Comparison of ENCODE assay signal across 1 cellular context in genomic region chr2:98515571-98515927, GRCh38.
TF ChIP-seq lines count a peak whose summit lies in the region.

No MANE protein-coding gene starts in this region.

TF ChIP-seq in GM23338, 12 proteins besides CTCF, POLR2A, EP300 and RAD21 (continued from another document):
- TF ChIP-seq POLR2AphosphoS5 (IDR thresholded peaks at IDR 0.05; ENCODE audit: low read depth), result no peak
